In the genomic region with DNA sequence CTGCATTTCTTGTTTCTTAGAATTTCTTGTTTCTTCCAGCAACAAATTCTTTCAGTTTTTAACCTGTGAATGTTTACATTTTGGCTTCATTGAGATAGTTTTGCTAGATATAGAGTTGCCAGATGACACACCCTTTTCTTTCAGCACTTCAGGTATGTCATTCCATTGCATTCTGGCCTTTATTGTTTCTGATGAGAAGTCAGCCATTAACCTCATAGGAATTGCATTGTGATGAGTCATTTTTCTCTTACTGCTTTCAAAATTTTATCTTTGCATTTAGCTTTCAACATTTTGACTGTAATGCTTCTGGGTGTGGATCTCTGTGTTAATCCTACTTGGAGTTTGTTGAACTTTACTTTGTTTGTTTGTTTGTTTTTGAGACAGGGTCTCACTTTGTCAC, we compare ENCODE assay signal across 22 cellular contexts.
DNase-seq lines count a peak whose midpoint lies in the region; TF ChIP-seq lines count a peak whose summit lies in the region.
"Had no signal": no experiment of that assay in that cellular context is flagged by ENCODE, and none has a peak within 500 bp of the region (broad histone marks: within the 10 kb centered on the region; RNA-seq: fewer than 3 reads in every experiment).

No MANE protein-coding gene starts in this region.

- H2BK120ac ChIP-seq in mesendoderm (ENCODE audit: low read depth, low read length) = no peak overlapping the region

- BruUV-seq in mammary epithelial cell (replicated peaks; lab: Mats Ljungman, UMichigan) = no TSS peak

- H3K4me1 ChIP-seq in mammary epithelial cell (ENCODE audit: insufficient read depth, low read length) = peaks cover 12% of the 10 kb centered on the region
- no peaks in the 10 kb centered on the region for H3K4me1 ChIP-seq in mesendoderm (ENCODE audit: control insufficient read depth, low read depth, low read length)
- H3K4me1 ChIP-seq in SK-N-SH (ENCODE audit: control insufficient read depth in 1 of 2, insufficient read depth in 2 of 2, low read depth in 1 of 2, low read length in 1 of 2) = no peaks in the 10 kb centered on the region
- H3K4me1 ChIP-seq: BLaER1 treated with 17β-estradiol and CSF1 and Interleukin-3, amounts not matched to agents 10 nM and 100 nM; thyroid gland had no signal

- no peak overlapping the region for H2BK15ac ChIP-seq in mesendoderm (replicated peaks; ENCODE audit: low read depth)

- no peak overlapping the region for H2AFZ ChIP-seq in mammary epithelial cell (ENCODE audit: low read depth, low read length)
- no peak overlapping the region for H2AFZ ChIP-seq in SK-N-SH (ENCODE audit: low read depth)

- no peak overlapping the region for H3K4me3 ChIP-seq in mammary epithelial cell (replicated peaks in 1 of 3; ENCODE audit: insufficient read depth in 1 of 3, low read depth in 2 of 3, low read length in 3 of 3)
- H3K4me3 ChIP-seq in mesendoderm (ENCODE audit: low read length) = no peak overlapping the region
- H3K4me3 ChIP-seq in SK-N-SH (ENCODE audit: low read depth in 2 of 2, low read length in 1 of 2) = no peak overlapping the region
- H3K4me3 ChIP-seq: BLaER1 treated with 17β-estradiol and CSF1 and Interleukin-3, amounts not matched to agents 10 nM and 100 nM; dorsolateral prefrontal cortex; lung; SK-N-MC; thyroid gland had no signal

- H3K27ac ChIP-seq in mammary epithelial cell (ENCODE audit: insufficient read depth, low read depth, low read length) (no peak overlapping the region), mesendoderm (ENCODE audit: low read depth, low read length) (no peak overlapping the region), SK-N-SH (ENCODE audit: low read depth in 2 of 2, low read length in 1 of 2) (no peak overlapping the region)
- H3K27ac ChIP-seq: BLaER1 treated with 17β-estradiol and CSF1 and Interleukin-3, amounts not matched to agents 10 nM and 100 nM; dorsolateral prefrontal cortex; SK-N-MC; thyroid gland had no signal

- no peak overlapping the region for H2BK5ac ChIP-seq in mesendoderm (ENCODE audit: low read length)

- no peaks in the 10 kb centered on the region for H3K9me2 ChIP-seq in SK-N-SH

- dilution Hi-C loops in mammary epithelial cell (cut with HindIII; ENCODE audit: low sequenced_read_pairs) = no loop called here

- intact Hi-C loops in mammary epithelial cell (cut with micrococcal nuclease) = no loop called here

- no peak overlapping the region for H3K56ac ChIP-seq in mesendoderm (ENCODE audit: low read length)

- no peak overlapping the region for H2AK5ac ChIP-seq in mesendoderm (ENCODE audit: low read length)

- no peak overlapping the region for H4K8ac ChIP-seq in mesendoderm (ENCODE audit: low read depth, low read length)

- H3K9me3 ChIP-seq in mammary epithelial cell (replicated peaks; ENCODE audit: insufficient read depth, low read length) = peaks cover 14% of the 10 kb centered on the region
- no peaks in the 10 kb centered on the region for H3K9me3 ChIP-seq in SK-N-SH
- H3K9me3 ChIP-seq: thyroid gland had no signal

- no peak for TF ChIP-seq CTCF in mammary epithelial cell (conservative IDR thresholded peaks at IDR 0.05 in 1 of 2, IDR thresholded peaks at IDR 0.05 in 1 of 2; ENCODE audit: extremely low read depth in 1 of 2, insufficient read depth in 1 of 2, low read depth in 1 of 2, low read length in 2 of 2)
- no peak for TF ChIP-seq CTCF in SK-N-SH (IDR thresholded peaks at IDR 0.05)

- H3K79me2 ChIP-seq in mammary epithelial cell (ENCODE audit: insufficient read depth, low read length) (no peaks in the 10 kb centered on the region), mesendoderm (ENCODE audit: control insufficient read depth, insufficient read depth, low read length) (no peaks in the 10 kb centered on the region), SK-N-SH (ENCODE audit: insufficient read depth) (no peaks in the 10 kb centered on the region)

- H3F3A ChIP-seq in SK-N-SH (replicated peaks; ENCODE audit: insufficient read depth) = no peaks in the 10 kb centered on the region

- CTCF ChIA-PET in mammary epithelial cell (lab: Charles Lee; ENCODE audit: low non-redundant PET) (interaction anchor here (0.5 kb wide), 1 partner anchor 96 kb away, joined by 5 read pairs; no protein-coding TSS in a partner anchor), SK-N-SH (lab: Yijun Ruan, JAX) (interaction anchor here (0.7 to 2.3 kb wide), 4 partner anchors 13 to 43 kb away, joined by 3 to 6 read pairs (median 4); no protein-coding TSS in a partner anchor)

- no peak overlapping the region for H3K18ac ChIP-seq in mesendoderm (ENCODE audit: low read length)

- H3K36me3 ChIP-seq in mammary epithelial cell (ENCODE audit: insufficient read depth, low read length) = no peaks in the 10 kb centered on the region
- H3K36me3 ChIP-seq in mesendoderm (ENCODE audit: control insufficient read depth, insufficient read depth, low read length) = no peaks in the 10 kb centered on the region
- no peaks in the 10 kb centered on the region for H3K36me3 ChIP-seq in SK-N-SH (replicated peaks in 1 of 2; ENCODE audit: control insufficient read depth in 1 of 2, insufficient read depth in 2 of 2, low read length in 1 of 2)
- H3K36me3 ChIP-seq: BLaER1 treated with 17β-estradiol and CSF1 and Interleukin-3, amounts not matched to agents 10 nM and 100 nM; thyroid gland had no signal

- POLR2A ChIA-PET in SK-N-SH (lab: Yijun Ruan, JAX) = no interaction called here

- in situ Hi-C loops in mammary epithelial cell (cut with MboI; ENCODE audit: low sequenced_read_pairs in 2 of 2) = no loop called here

- H4K5ac ChIP-seq in mesendoderm (ENCODE audit: low read length) = no peak overlapping the region

- H3K4ac ChIP-seq in mesendoderm (ENCODE audit: low read depth, low read length) = no peak overlapping the region

- TF ChIP-seq RAD21 in SK-N-SH (IDR thresholded peaks at IDR 0.05; ENCODE audit: low read length) = no peak

- no peaks in the 10 kb centered on the region for H4K20me1 ChIP-seq in mammary epithelial cell (ENCODE audit: insufficient read depth, low read length)
- H4K20me1 ChIP-seq in SK-N-SH (ENCODE audit: insufficient read depth) = no peaks in the 10 kb centered on the region
- H4K20me1 ChIP-seq: BLaER1 treated with 17β-estradiol and CSF1 and Interleukin-3, amounts not matched to agents 10 nM and 100 nM had no signal

- H3K23ac ChIP-seq in mesendoderm (ENCODE audit: low read length) = no peak overlapping the region

- H3K27me3 ChIP-seq in mammary epithelial cell (ENCODE audit: insufficient read depth, low read length) (no peaks in the 10 kb centered on the region), mesendoderm (ENCODE audit: insufficient read depth, low read length, poor library complexity) (no peaks in the 10 kb centered on the region), SK-N-SH (ENCODE audit: insufficient read depth) (no peaks in the 10 kb centered on the region)
- H3K27me3 ChIP-seq: BLaER1 treated with 17β-estradiol and CSF1 and Interleukin-3, amounts not matched to agents 10 nM and 100 nM; dorsolateral prefrontal cortex; thyroid gland had no signal

- peak; percentile 7 for DNase-seq in EL
- DNase-seq in NCI-H226 = peak; percentile 60
- DNase-seq in mammary epithelial cell = peak; percentile 35
- peak; percentile 52 for DNase-seq in mesendoderm
- no peak for DNase-seq in amniotic stem cell (lab: John Stamatoyannopoulos, UW)
- DNase-seq in SK-N-SH = no peak
- DNase-seq in activated CD8-positive, alpha-beta memory T cell treated with anti-CD3 and anti-CD28 coated beads, Interleukin-2, amount 50 U/mL, for 4 hours = no peak
- DNase-seq: activated CD4-positive, alpha-beta T cell treated with anti-CD3 and anti-CD28 coated beads for 4 hours; activated CD8-positive, alpha-beta memory T cell treated with anti-CD3 and anti-CD28 coated beads for 24 hours; activated gamma-delta T cell; activated naive CD8-positive, alpha-beta T cell treated with anti-CD3 and anti-CD28 coated beads, Interleukin-2, amount 10 ng/mL, durations not matched to agents 7 days and 5 days; activated T-cell treated with anti-CD3 and anti-CD28 coated beads, Interleukin-2, amount 50 U/mL, for 24 hours; DMS79 treated with DMSO at 0.1 percent for 48 hours; dorsolateral prefrontal cortex; erythroblast; kidney; NCI-H1092; NCI-H2029; thyroid gland had no signal

- H3K4me2 ChIP-seq in mammary epithelial cell (ENCODE audit: insufficient read depth, low read depth, low read length) = no peak overlapping the region
- no peak overlapping the region for H3K4me2 ChIP-seq in mesendoderm (ENCODE audit: low read length)
- no peak overlapping the region for H3K4me2 ChIP-seq in SK-N-SH
- H3K4me2 ChIP-seq: BLaER1 treated with 17β-estradiol and CSF1 and Interleukin-3, amounts not matched to agents 10 nM and 100 nM had no signal

- no peaks in the 10 kb centered on the region for H3K79me1 ChIP-seq in mesendoderm (ENCODE audit: low read length)

- no peak overlapping the region for H3K9ac ChIP-seq in mammary epithelial cell (ENCODE audit: insufficient read depth, low read length)
- no peak overlapping the region for H3K9ac ChIP-seq in mesendoderm (ENCODE audit: low read length)
- no peak overlapping the region for H3K9ac ChIP-seq in SK-N-SH
- H3K9ac ChIP-seq: BLaER1 treated with 17β-estradiol and CSF1 and Interleukin-3, amounts not matched to agents 10 nM and 100 nM had no signal

- no peak for TF ChIP-seq EP300 in SK-N-SH (IDR thresholded peaks at IDR 0.05; ENCODE audit: borderline replicate concordance in 1 of 2, low read depth in 1 of 2, low read length in 1 of 2)

TF ChIP-seq in SK-N-SH, 30 proteins besides CTCF, POLR2A, EP300 and RAD21 (continues in another document):
- no peak for TF ChIP-seq PBX3 (IDR thresholded peaks at IDR 0.05)
- no peak for TF ChIP-seq CHD2 (IDR thresholded peaks at IDR 0.05; ENCODE audit: low read length, partially characterized antibody)
- TF ChIP-seq SIN3A (IDR thresholded peaks at IDR 0.05; ENCODE audit: borderline replicate concordance, low read depth, low read length) = no peak
- no peak for TF ChIP-seq RCOR1 (IDR thresholded peaks at IDR 0.05; ENCODE audit: low read length)
- no peak for TF ChIP-seq TAF1 (IDR thresholded peaks at IDR 0.05; ENCODE audit: borderline replicate concordance, low read depth, low read length)
- TF ChIP-seq ELF1 (IDR thresholded peaks at IDR 0.05) = no peak
- TF ChIP-seq RFX5 (IDR thresholded peaks at IDR 0.05; ENCODE audit: low read length) = no peak
- TF ChIP-seq FOXM1 (IDR thresholded peaks at IDR 0.05; ENCODE audit: low read depth) = no peak
- no peak for TF ChIP-seq RXRA (IDR thresholded peaks at IDR 0.05; ENCODE audit: borderline replicate concordance, low read depth)

Comparison
In these comparisons a context has a peak if more than half of its experiments do, and no peak if none do; other contexts are left out.
1. DNase-seq: peak in EL (single experiment), NCI-H226 (single experiment), mammary epithelial cell (single experiment) and mesendoderm (single experiment); none in amniotic stem cell (single experiment), SK-N-SH (single experiment) and activated CD8-positive, alpha-beta memory T cell treated with anti-CD3 and anti-CD28 coated beads, Interleukin-2, amount 50 U/mL, for 4 hours (single experiment).